ENCODE assay signal across 31 cellular contexts in genomic region chr10:32169556-32169955, GRCh38.
DNase-seq lines count a peak whose midpoint lies in the region; ATAC-seq and TF ChIP-seq lines count a peak whose summit lies in the region.
"Had no signal": no experiment of that assay in that cellular context is flagged by ENCODE, and none has a peak within 500 bp of the region (broad histone marks: within the 10 kb centered on the region; RNA-seq: fewer than 3 reads in every experiment).

No MANE protein-coding gene starts in this region.

- no peaks in the 10 kb centered on the region for H3K4me1 Mint-ChIP-seq in activated CD4-positive, alpha-beta T cell treated with anti-CD3 and anti-CD28 coated beads, Interleukin-2, amount 10 ng/mL, durations not matched to agents 7 days and 5 days
- H3K4me1 Mint-ChIP-seq: natural killer cell had no signal

- H3K27me3 ChIP-seq in WERI-Rb-1 (ENCODE audit: insufficient read depth, low read depth, severe bottlenecking): no peaks in the 10 kb centered on the region
- H3K27me3 ChIP-seq: hepatocyte, sigmoid colon, SJSA1, suprapubic skin had no signal

- ATAC-seq in Right ventricle myocardium inferior: peak; percentile 70
- ATAC-seq: activated naive CD4-positive, alpha-beta T cell treated with anti-CD3 and anti-CD28 coated beads, Interleukin-2, amount 50 U/mL, for 72 hours; CD8-positive, alpha-beta T cell; left lobe of liver; natural killer cell; Panc1; stimulated activated naive B cell treated with anti-CD40 and anti-IgM and Interleukin-4, amounts not matched to agents 10 μg/mL and 1 μg/mL and 100 μg/mL, for 72 hours had no signal

- DNase-seq in Right ventricle myocardium inferior (ENCODE audit: missing footprints) (no peak), cardiac septum (ENCODE audit: low spot score) (no peak), WERI-Rb-1 (peak; percentile 22), mesenteric fat pad (ENCODE audit: low spot score) (peak; percentile 22), GM19240 (ENCODE audit: insufficient read length, low spot score) (no peak), posterior vena cava (ENCODE audit: low spot score) (no peak)
- DNase-seq in activated CD4-positive, alpha-beta T cell treated with anti-CD3 and anti-CD28 coated beads, Interleukin-2, amount 10 ng/mL, durations not matched to agents 7 days and 5 days: no peak
- no peak for DNase-seq in activated effector memory CD4-positive, alpha-beta T cell treated with anti-CD3 and anti-CD28 coated beads, Interleukin-2, amount 50 U/mL, for 16 hours
- DNase-seq: activated CD8-positive, alpha-beta memory T cell treated with anti-CD3 and anti-CD28 coated beads, Interleukin-2, amount 50 U/mL, for 48 hours; CD8-positive, alpha-beta T cell; central memory CD4-positive, alpha-beta T cell; DMS 273 treated with DMSO at 0.1 percent for 48 hours; GOT3; Karpas-422; natural killer cell; NCI-H1048; NCI-H1694 treated with DMSO at 0.1 percent for 48 hours; sigmoid colon; stimulated activated CD4-positive, alpha-beta T cell treated with anti-CD3 and anti-CD28 coated beads, Interleukin-15, amount 100 ng/mL, for 24 hours; stimulated activated naive B cell treated with anti-CD40 and anti-IgM and Interleukin-4, amounts not matched to agents 10 μg/mL and 1 μg/mL and 100 μg/mL, for 72 hours had no signal

- H3K36me3 ChIP-seq in WERI-Rb-1: no peaks in the 10 kb centered on the region
- H3K36me3 ChIP-seq: sigmoid colon, SJSA1, suprapubic skin had no signal

- H3K9me3 Mint-ChIP-seq in activated CD4-positive, alpha-beta T cell treated with anti-CD3 and anti-CD28 coated beads, Interleukin-2, amount 10 ng/mL, durations not matched to agents 7 days and 5 days: no peaks in the 10 kb centered on the region
- H3K9me3 Mint-ChIP-seq: activated CD4-positive, alpha-beta memory T cell treated with anti-CD3 and anti-CD28 coated beads for 36 hours; activated naive CD4-positive, alpha-beta T cell treated with anti-CD3 and anti-CD28 coated beads, Interleukin-2, amount 50 U/mL, for 72 hours; activated T-helper 2 cell treated with anti-CD3 and anti-CD28 coated beads, Interferon-gamma antibody, Interleukin-2, Interleukin-4, amounts not matched to agents 10 μg/mL and 5 μg/mL and 100 μg/mL, durations not matched to agents 14 hours and 24 hours and 36 hours; CD8-positive, alpha-beta T cell; dendritic cell treated with granulocyte-macrophage colony-stimulating factor and Interleukin-4, amounts not matched to agents 40 ng/mL and 50 ng/mL, for 4 days; mesothelial cell of epicardium; natural killer cell; stimulated activated naive B cell treated with anti-CD40 and anti-IgM and Interleukin-4, amounts not matched to agents 10 μg/mL and 1 μg/mL and 100 μg/mL, for 72 hours had no signal

- no peak overlapping the region for H3K4me3 ChIP-seq in WERI-Rb-1 (ENCODE audit: low read depth, low read length)
- H3K4me3 ChIP-seq: hepatocyte, sigmoid colon, SJSA1, suprapubic skin had no signal

- TF ChIP-seq CTCF in WERI-Rb-1 (IDR thresholded peaks at IDR 0.05; ENCODE audit: low read depth, low read length): no peak

- no peak overlapping the region for H3K4me3 Mint-ChIP-seq in activated CD4-positive, alpha-beta T cell treated with anti-CD3 and anti-CD28 coated beads, Interleukin-2, amount 10 ng/mL, durations not matched to agents 7 days and 5 days
- H3K4me3 Mint-ChIP-seq: activated CD4-positive, alpha-beta memory T cell treated with anti-CD3 and anti-CD28 coated beads for 36 hours; CD8-positive, alpha-beta T cell; dendritic cell treated with granulocyte-macrophage colony-stimulating factor and Interleukin-4, amounts not matched to agents 40 ng/mL and 50 ng/mL, for 4 days; mesothelial cell of epicardium; natural killer cell; stimulated activated naive B cell treated with anti-CD40 and anti-IgM and Interleukin-4, amounts not matched to agents 10 μg/mL and 1 μg/mL and 100 μg/mL, for 72 hours had no signal

- no peak overlapping the region for H3K27ac ChIP-seq in WERI-Rb-1
- H3K27ac ChIP-seq: hepatocyte, HL-60, sigmoid colon, SJSA1, suprapubic skin had no signal

- POLR2A ChIA-PET in activated CD4-positive, alpha-beta T cell treated with anti-CD3 and anti-CD28 coated beads, Interleukin-2, amount 10 ng/mL, durations not matched to agents 7 days and 5 days (lab: Charles Lee): no interaction called here

- no peaks in the 10 kb centered on the region for H3K9me3 ChIP-seq in WERI-Rb-1 (ENCODE audit: severe bottlenecking)
- H3K9me3 ChIP-seq: SJSA1, suprapubic skin had no signal

- H3K27me3 Mint-ChIP-seq in activated CD4-positive, alpha-beta T cell treated with anti-CD3 and anti-CD28 coated beads, Interleukin-2, amount 10 ng/mL, durations not matched to agents 7 days and 5 days: peaks cover 2% of the 10 kb centered on the region

- no peaks in the 10 kb centered on the region for H3K36me3 Mint-ChIP-seq in activated CD4-positive, alpha-beta T cell treated with anti-CD3 and anti-CD28 coated beads, Interleukin-2, amount 10 ng/mL, durations not matched to agents 7 days and 5 days (ENCODE audit: low read depth)
- H3K36me3 Mint-ChIP-seq: activated CD4-positive, alpha-beta memory T cell treated with anti-CD3 and anti-CD28 coated beads for 36 hours; activated naive CD4-positive, alpha-beta T cell treated with anti-CD3 and anti-CD28 coated beads, Interleukin-2, amount 50 U/mL, for 72 hours; CD8-positive, alpha-beta T cell; mesothelial cell of epicardium; natural killer cell; stimulated activated naive B cell treated with anti-CD40 and anti-IgM and Interleukin-4, amounts not matched to agents 10 μg/mL and 1 μg/mL and 100 μg/mL, for 72 hours had no signal

- no peak overlapping the region for H3K27ac Mint-ChIP-seq in activated CD4-positive, alpha-beta T cell treated with anti-CD3 and anti-CD28 coated beads, Interleukin-2, amount 10 ng/mL, durations not matched to agents 7 days and 5 days
- H3K27ac Mint-ChIP-seq: activated CD4-positive, alpha-beta memory T cell treated with anti-CD3 and anti-CD28 coated beads for 36 hours; activated naive CD4-positive, alpha-beta T cell treated with anti-CD3 and anti-CD28 coated beads, Interleukin-2, amount 50 U/mL, for 72 hours; activated T-helper 2 cell treated with anti-CD3 and anti-CD28 coated beads, Interferon-gamma antibody, Interleukin-2, Interleukin-4, amounts not matched to agents 10 μg/mL and 5 μg/mL and 100 μg/mL, durations not matched to agents 14 hours and 24 hours and 36 hours; CD8-positive, alpha-beta T cell; dendritic cell treated with granulocyte-macrophage colony-stimulating factor and Interleukin-4, amounts not matched to agents 40 ng/mL and 50 ng/mL, for 4 days; mesothelial cell of epicardium; natural killer cell; stimulated activated naive B cell treated with anti-CD40 and anti-IgM and Interleukin-4, amounts not matched to agents 10 μg/mL and 1 μg/mL and 100 μg/mL, for 72 hours had no signal

- intact Hi-C loops in Right ventricle myocardium inferior (cut with DNase I) (loop anchor here (10.0 kb wide), 1 partner anchor 1555 kb away; no protein-coding TSS in a partner anchor), cardiac septum (cut with DNase I) (no loop called here), posterior vena cava (cut with DNase I) (no loop called here)

- CTCF ChIA-PET in activated CD4-positive, alpha-beta T cell treated with anti-CD3 and anti-CD28 coated beads, Interleukin-2, amount 10 ng/mL, durations not matched to agents 7 days and 5 days (lab: Charles Lee): interaction anchor here (0.6 to 1.4 kb wide), 3 partner anchors 9 to 59 kb away, joined by 3 read pairs; no protein-coding TSS in a partner anchor

Comparison
In these comparisons a context has a peak if more than half of its experiments do, and no peak if none do; other contexts are left out.
1. DNase-seq: peak in WERI-Rb-1 (single experiment) and mesenteric fat pad (single experiment); none in Right ventricle myocardium inferior (single experiment), cardiac septum (single experiment), activated CD4-positive, alpha-beta T cell treated with anti-CD3 and anti-CD28 coated beads, Interleukin-2, amount 10 ng/mL, durations not matched to agents 7 days and 5 days (single experiment), GM19240 (single experiment), posterior vena cava (single experiment) and activated effector memory CD4-positive, alpha-beta T cell treated with anti-CD3 and anti-CD28 coated beads, Interleukin-2, amount 50 U/mL, for 16 hours (single experiment).